Comparison of ENCODE assay signal across 3 cellular contexts in the genomic region with DNA sequence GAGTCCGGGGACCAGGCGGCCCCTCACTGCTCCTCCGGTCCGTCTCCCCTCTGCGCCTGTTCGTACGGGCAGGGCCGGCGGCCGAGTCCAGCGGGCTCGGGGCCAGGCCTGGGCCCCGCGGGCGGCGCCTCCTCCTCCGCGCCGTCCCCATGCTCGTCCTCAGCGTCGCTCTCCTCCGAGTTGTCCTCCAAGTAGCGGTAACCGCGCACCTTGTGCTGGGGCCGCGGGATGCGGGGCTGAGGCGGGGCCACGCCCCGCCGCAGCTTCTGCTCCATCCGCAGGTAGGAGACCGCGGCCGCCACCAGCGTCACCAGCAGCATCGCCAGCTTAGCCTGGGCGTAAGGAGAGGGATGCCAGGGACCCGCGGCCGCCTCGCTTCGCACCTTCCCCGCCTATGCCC. TPM values are rescaled to one million over a fixed set of nuclear protein-coding genes. Genes with fewer than 3 reads are reported as not detected.
"Had no signal": no experiment of that assay in that cellular context is flagged by ENCODE, and none has a peak within 500 bp of the region (broad histone marks: within the 10 kb centered on the region; RNA-seq: fewer than 3 reads in every experiment).

No MANE protein-coding gene starts in this region.

RNA-seq across cellular contexts. Expression of a gene that starts 37.3 kb away (rescaled TPM):
- total RNA-seq: activated CD8-positive, alpha-beta T cell treated with anti-CD3 and anti-CD28 coated beads, Interleukin-2, amount 10 ng/mL, durations not matched to agents 7 days and 5 days; activated naive CD8-positive, alpha-beta T cell treated with anti-CD3 and anti-CD28 coated beads, Interleukin-2, amount 10 ng/mL, durations not matched to agents 7 days and 5 days; adrenal gland had no signal
